ENCODE assay signal across 8 cellular contexts in the genomic region with DNA sequence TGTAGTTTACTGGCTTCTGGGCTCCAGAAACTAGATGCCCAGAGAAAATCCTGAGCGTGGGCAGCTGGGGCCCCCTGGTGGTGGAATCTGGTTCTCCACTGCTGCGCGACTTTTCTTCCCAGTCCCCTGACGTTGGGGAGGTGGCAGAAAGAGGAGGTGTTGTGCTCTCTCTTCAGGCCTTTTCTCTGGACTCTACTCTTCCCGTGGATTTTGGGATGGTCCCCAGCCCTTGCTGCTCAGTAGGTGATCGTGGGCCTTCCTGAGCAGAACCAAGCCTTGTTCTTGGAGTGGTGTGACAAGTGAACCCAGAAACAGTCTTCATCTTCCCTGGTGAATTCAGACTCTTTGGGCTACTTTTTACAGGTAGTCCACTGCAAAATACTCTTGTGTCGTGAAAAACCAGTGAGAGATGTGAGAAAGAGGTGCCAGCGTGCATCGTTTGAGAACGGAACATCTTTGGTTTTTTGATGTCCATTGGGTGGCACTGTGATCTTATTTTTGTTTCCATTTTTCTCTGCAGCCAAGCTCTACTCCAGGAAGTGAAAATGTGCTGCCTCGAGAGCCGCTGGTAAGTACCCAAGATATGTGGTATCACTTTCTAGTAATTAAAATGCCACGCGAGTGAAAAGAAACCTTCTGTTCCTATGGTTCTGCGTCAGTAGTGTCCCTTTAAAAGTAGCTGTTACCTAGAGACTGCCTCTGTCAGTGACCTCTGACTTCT. TPM values are rescaled to one million over a fixed set of nuclear protein-coding genes. Genes with fewer than 3 reads are reported as not detected.
DNase-seq lines count a peak whose midpoint lies in the region; ATAC-seq, FAIRE-seq and TF ChIP-seq lines count a peak whose summit lies in the region.

No MANE protein-coding gene starts in this region.

- peak overlapping the region; percentile 100 for H3K4me2 ChIP-seq in Loucy (ENCODE audit: low read depth, low read length, poor library complexity, severe bottlenecking)

- 2 to 3% methylated on average over 15 of the region's 15 CpGs for WGBS in pancreas, 2 donors
- WGBS in thyroid gland, 2 donors, result 2 to 5% methylated on average over 14 to 15 of the region's 15 CpGs

- DNase-seq in ELR (ENCODE audit: low read depth) (peak; percentile 70), GOT3 (lab: John Stamatoyannopoulos, UW) (peak; percentile 38), SJCRH30 (peak; percentile 66 to 87), glomerular visceral epithelial cell (ENCODE audit: extremely low spot score) (peak; percentile 75), pancreas (peak; percentile 43 to 92 (median 72)), thyroid gland (peak; percentile 67 to 75)
- peak; percentile 82 for DNase-seq in activated naive CD4-positive, alpha-beta T cell treated with Interleukin-2 at 50 U/mL for 16 hours

- H3K4me1 ChIP-seq in Loucy (ENCODE audit: insufficient read depth, low read length, poor library complexity, severe bottlenecking), result peaks cover 16% of the 10 kb centered on the region
- H3K4me1 ChIP-seq in SJCRH30, result no peaks in the 10 kb centered on the region
- H3K4me1 ChIP-seq in pancreas, result peaks cover 0 to 10% (median 10%) of the 10 kb centered on the region in 3 donors
- H3K4me1 ChIP-seq in thyroid gland, result peaks cover 10 to 20% of the 10 kb centered on the region in 2 donors

- H3K27ac ChIP-seq in SJCRH30 (no peak overlapping the region), pancreas (peak overlapping the region in 3 of 4 donors; percentile 30 to 70 (median 63)), thyroid gland (peak overlapping the region in 2 of 3 donors; percentile 12 to 67)

- intact Hi-C loops in pancreas (cut with DNase I) (loop anchor here in 1 of 3 donors (5.0 kb wide), 1 partner anchor 63 kb away; the partner anchor contains the start of gene CENPS), thyroid gland (cut with DNase I) (loop anchor here (5.0 kb wide), 2 partner anchors 63 to 372 kb away; partner anchors contain the start of gene CENPS)

- no peak for TF ChIP-seq POLR2A in thyroid gland (IDR thresholded peaks at IDR 0.05)

- no peaks in the 10 kb centered on the region for H3F3A ChIP-seq in Loucy (ENCODE audit: low read depth)

- peak overlapping the region; percentile 80 for H3K9ac ChIP-seq in Loucy (ENCODE audit: low read depth, low read length, poor library complexity, severe bottlenecking)

- FAIRE-seq in pancreas (lab: Jason Lieb, UNC), result no peak

- peak; percentile 85 to 94 (median 91) for ATAC-seq in pancreas

- H3K9me2 ChIP-seq in Loucy (replicated peaks; ENCODE audit: low read depth, low read length), result no peaks in the 10 kb centered on the region

- peak overlapping the region; percentile 93 for H2AFZ ChIP-seq in Loucy (ENCODE audit: low read length)

- TF ChIP-seq CTCF in Loucy (conservative IDR thresholded peaks at IDR 0.05; ENCODE audit: low read length), result peak; percentile 97
- TF ChIP-seq CTCF in pancreas (IDR thresholded peaks at IDR 0.05), result peak; percentile 91 to 94 (median 92)
- peak; percentile 67 to 95 (median 84) for TF ChIP-seq CTCF in thyroid gland (IDR thresholded peaks at IDR 0.05)

- peaks cover 87% of the 10 kb centered on the region for H3K79me2 ChIP-seq in Loucy (ENCODE audit: insufficient read depth, low read length)

- H3K9me3 ChIP-seq in Loucy (ENCODE audit: insufficient read depth, low read depth, low read length) (no peaks in the 10 kb centered on the region), SJCRH30 (replicated peaks) (no peaks in the 10 kb centered on the region), pancreas (no peaks in the 10 kb centered on the region), thyroid gland (no peaks in the 10 kb centered on the region)

- H3K27me3 ChIP-seq in Loucy (ENCODE audit: insufficient read depth, low read length, poor library complexity, severe bottlenecking) (no peaks in the 10 kb centered on the region), SJCRH30 (no peaks in the 10 kb centered on the region), pancreas (no peaks in the 10 kb centered on the region), thyroid gland (no peaks in the 10 kb centered on the region)

- H3K4me3 ChIP-seq in Loucy (ENCODE audit: low read length, poor library complexity, severe bottlenecking), result peak overlapping the region; percentile 80
- no peak overlapping the region for H3K4me3 ChIP-seq in SJCRH30
- H3K4me3 ChIP-seq in pancreas, result peak overlapping the region in 1 of 4 donors; percentile 30
- H3K4me3 ChIP-seq in thyroid gland (replicated peaks in 1 of 3), result no peak overlapping the region

- no peaks in the 10 kb centered on the region for H4K20me1 ChIP-seq in Loucy (ENCODE audit: insufficient read depth, low read length, poor library complexity, severe bottlenecking)

- H3K36me3 ChIP-seq in Loucy (ENCODE audit: insufficient read depth, low read length) (peaks cover 7% of the 10 kb centered on the region; the same call in 1 of the 2 replicates), SJCRH30 (peaks cover 7% of the 10 kb centered on the region; the same call in 1 of the 2 replicates), pancreas (no peaks in the 10 kb centered on the region), thyroid gland (no peaks in the 10 kb centered on the region)

RNA-seq across cellular contexts. Expression of gene PEX14, which starts 20.2 kb away (rescaled TPM):
- 14.6 and 16.3 TPM in 2 replicates for total RNA-seq in SJCRH30 (2014; rRNA removed; shearing (Covaris generic))
- total RNA-seq in pancreas (10 to 100 TPM in 1 of 6 donors, 1 to 10 TPM in 5; 6.0 to 10.3 (median 7.9) TPM), thyroid gland (10 to 100 TPM; 14.0 to 28.4 (median 20.7) TPM)
- 10 to 100 TPM; 11.9 to 12.8 TPM for polyA plus RNA-seq in pancreas

RNA-seq across cellular contexts. Expression of gene DFFA, which starts 22.6 kb away (rescaled TPM):
- 84.7 and 85.6 TPM in 2 replicates for total RNA-seq in SJCRH30 (2014; rRNA removed; shearing (Covaris generic))
- total RNA-seq in pancreas (10 to 100 TPM; 11.8 to 17.4 (median 16.1) TPM), thyroid gland (10 to 100 TPM; 24.2 to 30.3 (median 27.5) TPM)
- polyA plus RNA-seq in pancreas, result 1 to 10 TPM; 6.9 to 8.9 TPM

RNA-seq across cellular contexts. Expression of gene CORT, which starts 45.1 kb away (rescaled TPM):
- 0.15 and 0.30 TPM in 2 replicates for total RNA-seq in SJCRH30 (2014; rRNA removed; shearing (Covaris generic))
- total RNA-seq in pancreas, result under 1 TPM in 1 of 6 donors, not detected in 5; 0.22 TPM
- under 1 TPM; 0.34 to 0.85 TPM for polyA plus RNA-seq in pancreas
- under 1 TPM in 2 of 4 donors, not detected in 2; 0.54 to 0.89 TPM for total RNA-seq in thyroid gland
